25 cellular contexts compared by ENCODE assay signal in the genomic region with DNA sequence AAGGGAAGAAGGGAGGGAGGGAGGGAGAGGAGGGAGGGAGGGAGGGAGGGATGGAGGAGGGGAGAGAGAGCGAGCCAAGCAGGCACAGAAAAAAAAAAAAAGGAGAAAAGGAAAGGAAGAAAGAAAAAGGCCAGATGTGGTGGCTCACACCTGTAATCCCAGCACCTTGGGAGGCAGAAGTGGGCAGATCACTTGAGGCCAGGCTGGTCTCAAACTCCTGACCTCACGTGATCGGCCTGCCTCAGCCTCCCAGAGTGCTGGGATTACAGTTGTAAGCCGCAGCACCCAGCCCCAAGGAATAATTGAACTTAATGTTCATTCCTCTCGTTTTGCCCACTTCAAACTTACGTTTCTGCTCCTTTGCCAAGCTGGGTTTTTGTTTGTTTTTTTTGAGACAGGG. TPM values are rescaled to one million over a fixed set of nuclear protein-coding genes. Genes with fewer than 3 reads are reported as not detected.
"Had no signal": no experiment of that assay in that cellular context is flagged by ENCODE, and none has a peak within 500 bp of the region (broad histone marks: within the 10 kb centered on the region; RNA-seq: fewer than 3 reads in every experiment).

No MANE protein-coding gene starts in this region.

- ATAC-seq: activated naive CD4-positive, alpha-beta T cell treated with anti-CD3 and anti-CD28 coated beads, Interleukin-2, amount 50 U/mL, for 72 hours; activated naive CD8-positive, alpha-beta T cell treated with anti-CD3 and anti-CD28 coated beads, Interleukin-2, amount 50 U/mL, for 24 hours; PC-3; SK-N-SH treated with all-trans-retinoic acid at 6 μM for 48 hours had no signal

- H3K27me3 ChIP-seq: ascending aorta, SJSA1 had no signal

- DNase-seq: activated B cell treated with CpG ODN at 0.5 μM for 24 hours; activated CD4-positive, alpha-beta memory T cell treated with anti-CD3 and anti-CD28 coated beads for 36 hours; activated CD4-positive, alpha-beta T cell treated with anti-CD3 and anti-CD28 coated beads for 1 hour; activated CD4-positive, alpha-beta T cell treated with anti-CD3 and anti-CD28 coated beads, Interleukin-2, amount 10 ng/mL, durations not matched to agents 7 days and 5 days; activated CD8-positive, alpha-beta memory T cell treated with anti-CD3 and anti-CD28 coated beads for 24 hours; activated effector memory CD4-positive, alpha-beta T cell treated with anti-CD3 and anti-CD28 coated beads, Interleukin-2, amount 50 U/mL, for 16 hours; activated naive CD4-positive, alpha-beta T cell treated with Interleukin-2 at 50 U/mL for 16 hours; activated naive CD8-positive, alpha-beta T cell treated with anti-CD3 and anti-CD28 coated beads, Interleukin-2, amount 50 U/mL, for 24 hours; activated T-cell treated with anti-CD3 and anti-CD28 coated beads, Interleukin-2, amount 50 U/mL, for 4 hours; amniotic stem cell; Kasumi-1; NCI-H1048; NCI-H1930; NCI-H2171; NCI-H345; NCI-H510A; PC-3; SHP77 had no signal

- H3K36me3 ChIP-seq: ascending aorta, SJSA1 had no signal

- H3K4me1 ChIP-seq: ascending aorta, SJSA1 had no signal

- H3K4me3 ChIP-seq: ascending aorta, SJSA1 had no signal

- H3K4me1 Mint-ChIP-seq: activated B cell treated with CpG ODN at 0.5 μM for 24 hours; activated CD4-positive, alpha-beta T cell treated with anti-CD3 and anti-CD28 coated beads, Interleukin-2, amount 10 ng/mL, durations not matched to agents 7 days and 5 days; activated naive CD8-positive, alpha-beta T cell treated with anti-CD3 and anti-CD28 coated beads, Interleukin-2, amount 50 U/mL, for 24 hours; brain; central memory CD8-positive, alpha-beta T cell had no signal

- H3K27ac ChIP-seq: ascending aorta, SJSA1 had no signal

- H3K27me3 Mint-ChIP-seq: activated CD4-positive, alpha-beta memory T cell treated with anti-CD3 and anti-CD28 coated beads for 36 hours; activated CD4-positive, alpha-beta T cell treated with anti-CD3 and anti-CD28 coated beads, Interleukin-2, amount 10 ng/mL, durations not matched to agents 7 days and 5 days had no signal

- H3K27ac Mint-ChIP-seq: activated B cell treated with CpG ODN at 0.5 μM for 24 hours; activated CD4-positive, alpha-beta memory T cell treated with anti-CD3 and anti-CD28 coated beads for 36 hours; activated CD4-positive, alpha-beta T cell treated with anti-CD3 and anti-CD28 coated beads, Interleukin-2, amount 10 ng/mL, durations not matched to agents 7 days and 5 days; activated naive CD4-positive, alpha-beta T cell treated with anti-CD3 and anti-CD28 coated beads, Interleukin-2, amount 50 U/mL, for 72 hours; activated naive CD8-positive, alpha-beta T cell treated with anti-CD3 and anti-CD28 coated beads, Interleukin-2, amount 50 U/mL, for 24 hours; T-helper 1 cell treated with Interleukin-12 subunit alpha and Interleukin-12 subunit beta and Interleukin-4 antibody, amounts not matched to agents 30 μg/mL and 1 μg/mL, for 36 hours had no signal

- H3K4me3 Mint-ChIP-seq: activated B cell treated with CpG ODN at 0.5 μM for 24 hours; activated CD4-positive, alpha-beta memory T cell treated with anti-CD3 and anti-CD28 coated beads for 36 hours; activated CD4-positive, alpha-beta T cell treated with anti-CD3 and anti-CD28 coated beads, Interleukin-2, amount 10 ng/mL, durations not matched to agents 7 days and 5 days; activated naive CD8-positive, alpha-beta T cell treated with anti-CD3 and anti-CD28 coated beads, Interleukin-2, amount 50 U/mL, for 24 hours; activated T-cell treated with anti-CD3 and anti-CD28 coated beads, Interleukin-2, amount 50 U/mL, for 4 hours; brain; central memory CD8-positive, alpha-beta T cell; T-helper 1 cell treated with Interleukin-12 subunit alpha and Interleukin-12 subunit beta and Interleukin-4 antibody, amounts not matched to agents 30 μg/mL and 1 μg/mL, for 36 hours had no signal

RNA-seq across cellular contexts. Expression of a gene that starts 12.8 kb away (rescaled TPM):
- total RNA-seq: activated B cell treated with CpG ODN at 0.5 μM for 24 hours; activated CD4-positive, alpha-beta memory T cell treated with anti-CD3 and anti-CD28 coated beads for 36 hours; activated CD4-positive, alpha-beta T cell treated with anti-CD3 and anti-CD28 coated beads, Interleukin-2, amount 10 ng/mL, durations not matched to agents 7 days and 5 days; activated naive CD4-positive, alpha-beta T cell treated with anti-CD3 and anti-CD28 coated beads, Interleukin-2, amount 50 U/mL, for 72 hours; activated T-cell treated with anti-CD3 and anti-CD28 coated beads, Interleukin-2, amount 50 U/mL, for 4 hours; ascending aorta; PC-3; SJSA1 had no signal

RNA-seq across cellular contexts. Expression of a gene that starts 38.1 kb away (rescaled TPM):
- total RNA-seq: PC-3, SJSA1 had no signal

RNA-seq across cellular contexts. Expression of a gene that starts 46.7 kb away (rescaled TPM):
- total RNA-seq: activated CD4-positive, alpha-beta memory T cell treated with anti-CD3 and anti-CD28 coated beads for 36 hours; activated T-cell treated with anti-CD3 and anti-CD28 coated beads, Interleukin-2, amount 50 U/mL, for 4 hours; ascending aorta; SJSA1 had no signal
